In the genomic region with DNA sequence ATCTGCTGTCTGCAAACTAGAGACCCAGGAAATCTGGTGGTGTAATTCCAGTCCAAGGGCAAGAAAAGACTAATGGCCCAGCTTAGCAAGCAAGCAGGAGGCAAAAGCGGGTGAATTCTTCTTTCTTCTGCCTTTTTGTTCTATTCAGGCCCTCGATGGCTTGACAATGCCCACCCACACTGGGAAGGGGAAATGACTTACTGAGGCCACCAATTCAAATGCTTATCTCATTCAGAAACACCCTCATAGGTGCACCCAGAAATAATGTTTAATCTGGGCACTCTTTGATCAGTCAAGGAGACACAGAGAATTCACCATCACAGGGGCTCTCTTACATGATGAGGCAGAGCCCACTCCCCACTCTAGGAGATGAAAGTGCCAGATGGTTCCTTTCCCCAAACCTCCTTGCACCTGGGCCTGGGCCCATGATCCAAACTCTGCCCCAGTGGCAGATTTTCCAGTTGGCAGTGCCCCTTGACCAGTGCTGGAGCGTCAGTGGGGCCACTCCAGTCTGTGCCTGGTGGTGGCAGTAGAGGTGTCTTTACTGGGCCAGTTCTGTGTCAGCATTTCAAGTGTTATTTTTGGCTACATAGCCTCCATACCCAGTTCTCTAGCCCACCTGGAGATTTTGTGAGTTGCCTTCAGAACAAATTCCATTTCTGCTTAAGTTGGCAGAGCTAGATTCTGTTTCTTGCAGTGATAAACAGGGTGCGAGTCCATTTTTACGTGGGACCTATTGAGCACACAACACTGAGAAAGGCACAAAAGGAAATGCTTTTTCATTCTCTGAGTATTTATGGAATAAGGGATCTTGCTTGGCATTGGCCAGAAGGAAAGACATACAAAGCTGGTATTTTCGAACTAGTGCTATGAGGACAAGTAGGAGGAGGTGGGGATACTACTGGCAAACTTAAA, we compare ENCODE assay signal across 8 cellular contexts. TPM values are rescaled to one million over a fixed set of nuclear protein-coding genes. Genes with fewer than 3 reads are reported as not detected.
DNase-seq lines count a peak whose midpoint lies in the region; ATAC-seq and TF ChIP-seq lines count a peak whose summit lies in the region.

No MANE protein-coding gene starts in this region.

- peak; percentile 82 for ATAC-seq in GM18498 (IDR thresholded peaks at IDR 0.05; ENCODE audit: unreplicated experiment)
- ATAC-seq in HG03135 (IDR thresholded peaks at IDR 0.05; ENCODE audit: unreplicated experiment), result peak; percentile 57
- no peak for ATAC-seq in naive thymus-derived CD8-positive, alpha-beta T cell

- no peak overlapping the region for H3K9ac ChIP-seq in mesenchymal stem cell (ENCODE audit: low read length)

- no peaks in the 10 kb centered on the region for H3K36me3 Mint-ChIP-seq in naive thymus-derived CD8-positive, alpha-beta T cell

- TF ChIP-seq CTCF in AG09309 (IDR thresholded peaks at IDR 0.05; ENCODE audit: control insufficient read depth, insufficient read depth, low read depth, low read length, missing control alignments) (peak; percentile 46), VCaP (conservative IDR thresholded peaks at IDR 0.05) (peak; percentile 67)

- no peak overlapping the region for H3K23ac ChIP-seq in mesenchymal stem cell (ENCODE audit: low read length in 2 of 2)

- H3K4me3 ChIP-seq in AG09309 (ENCODE audit: control insufficient read depth, low read depth, low read length) (no peak overlapping the region), mesenchymal stem cell (ENCODE audit: insufficient read depth in 1 of 2, low read depth in 1 of 2, low read length in 2 of 2) (no peak overlapping the region)

- no peak overlapping the region for H4K8ac ChIP-seq in mesenchymal stem cell (ENCODE audit: low read length)

- H2BK12ac ChIP-seq in mesenchymal stem cell (ENCODE audit: low read length in 2 of 2), result no peak overlapping the region

- H2AFZ ChIP-seq in mesenchymal stem cell (ENCODE audit: low read depth, low read length), result no peak overlapping the region

- DNase-seq in AG09309 (ENCODE audit: low read depth) (no peak), mesenchymal stem cell (peak; percentile 24), activated gamma-delta T cell treated with Interleukin-2 at 50 U/mL for 16 hours (no peak), HuH-7 (ENCODE audit: low spot score) (no peak)
- DNase-seq in naive thymus-derived CD8-positive, alpha-beta T cell, result no peak

- no peaks in the 10 kb centered on the region for H3K9me3 ChIP-seq in mesenchymal stem cell (ENCODE audit: control insufficient read depth, low read length)

- no peak overlapping the region for H4K91ac ChIP-seq in mesenchymal stem cell (ENCODE audit: low read length)

- POLR2A ChIA-PET in naive thymus-derived CD8-positive, alpha-beta T cell (lab: Charles Lee), result no interaction called here

- no peak overlapping the region for H3K4me2 ChIP-seq in mesenchymal stem cell (ENCODE audit: low read length, poor library complexity, severe bottlenecking)

- H3K14ac ChIP-seq in mesenchymal stem cell (ENCODE audit: low read length in 2 of 2), result no peak overlapping the region

- H3K9me3 Mint-ChIP-seq in naive thymus-derived CD8-positive, alpha-beta T cell, result no peaks in the 10 kb centered on the region

- H3K27ac Mint-ChIP-seq in naive thymus-derived CD8-positive, alpha-beta T cell, result no peak overlapping the region

- peak overlapping the region; percentile 12 for H2BK15ac ChIP-seq in mesenchymal stem cell (ENCODE audit: low read depth, poor library complexity, severe bottlenecking)

- no peak overlapping the region for H2AK5ac ChIP-seq in mesenchymal stem cell (ENCODE audit: low read length, severe bottlenecking)

- H3K79me1 ChIP-seq in mesenchymal stem cell (replicated peaks; ENCODE audit: low read length, poor library complexity, severe bottlenecking), result no peaks in the 10 kb centered on the region

- 62% methylated on average over 6 of the region's 6 CpGs for WGBS in mesenchymal stem cell

- no peak overlapping the region for H3K4ac ChIP-seq in mesenchymal stem cell (ENCODE audit: low read depth in 1 of 2, low read length in 2 of 2)

- no peak overlapping the region for H3K4me3 Mint-ChIP-seq in naive thymus-derived CD8-positive, alpha-beta T cell

- no peaks in the 10 kb centered on the region for H3K4me1 ChIP-seq in mesenchymal stem cell (ENCODE audit: control insufficient read depth, insufficient read depth, low read depth, low read length)

- no peaks in the 10 kb centered on the region for H3K36me3 ChIP-seq in mesenchymal stem cell (ENCODE audit: control insufficient read depth in 1 of 2, insufficient read depth in 2 of 2, low read depth in 1 of 2, low read length in 2 of 2)

- no peaks in the 10 kb centered on the region for H3K4me1 Mint-ChIP-seq in naive thymus-derived CD8-positive, alpha-beta T cell

- H3K27ac ChIP-seq in VCaP (no peak overlapping the region), mesenchymal stem cell (ENCODE audit: low read length, poor library complexity, severe bottlenecking) (no peak overlapping the region)

- H2BK5ac ChIP-seq in mesenchymal stem cell (ENCODE audit: low read depth, low read length, poor library complexity, severe bottlenecking), result no peak overlapping the region

- peaks cover 34 to 72% (median 44%) of the 10 kb centered on the region in 5 donors for H3K27me3 Mint-ChIP-seq in naive thymus-derived CD8-positive, alpha-beta T cell

- H3K18ac ChIP-seq in mesenchymal stem cell (ENCODE audit: low read depth in 1 of 2, low read length in 2 of 2), result no peak overlapping the region

- H2BK120ac ChIP-seq in mesenchymal stem cell (ENCODE audit: low read depth, low read length), result no peak overlapping the region

- H3K27me3 ChIP-seq in mesenchymal stem cell (ENCODE audit: control insufficient read depth in 1 of 2, insufficient read depth in 1 of 2, low read length in 2 of 2), result peaks cover 37 to 46% of the 10 kb centered on the region in 2 experiments

RNA-seq across cellular contexts. Expression of a gene that starts 7.5 kb away (rescaled TPM):
- polyA plus RNA-seq in mesenchymal stem cell (2013, experiment 1 of 2), result 0.08 TPM
- 0.11 TPM for polyA plus RNA-seq in mesenchymal stem cell (2013, experiment 2 of 2)
- total RNA-seq in naive thymus-derived CD8-positive, alpha-beta T cell, result not detected
- not detected for polyA plus RNA-seq in naive thymus-derived CD8-positive, alpha-beta T cell

RNA-seq across cellular contexts. Expression of a gene that starts 32.9 kb away (rescaled TPM):
- 4.4 TPM for polyA plus RNA-seq in mesenchymal stem cell (2013, experiment 1 of 2)
- 3.9 TPM for polyA plus RNA-seq in mesenchymal stem cell (2013, experiment 2 of 2)
- total RNA-seq in naive thymus-derived CD8-positive, alpha-beta T cell, result 10 to 100 TPM; 18.1 to 18.2 TPM
- polyA plus RNA-seq in naive thymus-derived CD8-positive, alpha-beta T cell, result 10 to 100 TPM in 2 of 3 donors, 1 to 10 TPM in 1; 6.1 to 11.9 (median 10.9) TPM

Comparison
In these comparisons a context has a peak if more than half of its experiments do, and no peak if none do; other contexts are left out.
1. ATAC-seq: peak in GM18498 (single experiment) and HG03135 (single experiment); none in naive thymus-derived CD8-positive, alpha-beta T cell (0 of 2).